ENCODE assay signal across 1 cellular context in genomic region chrX:16771483-16772398, GRCh38.
TF ChIP-seq lines count a peak whose summit lies in the region.

No MANE protein-coding gene starts in this region.

TF ChIP-seq in K562, 482 proteins besides CTCF, POLR2A, EP300 and RAD21 (continued from another document and continues in another):
- 0 out of 2 replicates have a peak, but pooled peaks have one; percentile 41 for TF ChIP-seq THAP7 (CRISPR knock-in tag; IDR thresholded peaks at IDR 0.05)
- TF ChIP-seq THAP12 (CRISPR knock-in tag; IDR thresholded peaks at IDR 0.05): peak; percentile 69; the same call in 1 of the 2 replicates
- TF ChIP-seq ZNF431 (CRISPR knock-in tag; IDR thresholded peaks at IDR 0.05): no peak
- TF ChIP-seq ZNF217 (CRISPR knock-in tag; IDR thresholded peaks at IDR 0.05): no peak
- no peak for TF ChIP-seq ZEB2 (IDR thresholded peaks at IDR 0.05)
- peak; percentile 77; the same call in 1 of the 2 replicates for TF ChIP-seq HLTF (IDR thresholded peaks at IDR 0.05)
- TF ChIP-seq DDX20 (tag; IDR thresholded peaks at IDR 0.05; ENCODE audit: low read depth): no peak
- TF ChIP-seq ZNF551 (CRISPR knock-in tag; IDR thresholded peaks at IDR 0.05): peak; percentile 83
- 0 out of 2 replicates have a peak, but pooled peaks have one; percentile 74 for TF ChIP-seq ZNF586 (CRISPR knock-in tag; conservative IDR thresholded peaks at IDR 0.05)
- peak; percentile 42; the same call in 1 of the 2 replicates for TF ChIP-seq ZHX1 (conservative IDR thresholded peaks at IDR 0.05; ENCODE audit: low read length)
- no peak for TF ChIP-seq SREBF2 (CRISPR knock-in tag; IDR thresholded peaks at IDR 0.05)
- peak; percentile 99 for TF ChIP-seq SMAD1 (IDR thresholded peaks at IDR 0.05; ENCODE audit: low read depth, low read length, partially characterized antibody)
- peak in 1 of 2 experiments; percentile 35 for TF ChIP-seq NCOA2 (IDR thresholded peaks at IDR 0.05; ENCODE audit: partially characterized antibody in 2 of 2)
- TF ChIP-seq ASH1L (IDR thresholded peaks at IDR 0.05; ENCODE audit: borderline replicate concordance, low read depth, partially characterized antibody): peak; percentile 71
- no peak for TF ChIP-seq DMBX1 (CRISPR knock-in tag; IDR thresholded peaks at IDR 0.05; ENCODE audit: borderline replicate concordance)
- TF ChIP-seq SMARCA4 (IDR thresholded peaks at IDR 0.05): no peak; the same call in 1 of the 2 replicates
- 0 out of 2 replicates have a peak, but pooled peaks have one; percentile 25 for TF ChIP-seq GABPA (tag; conservative IDR thresholded peaks at IDR 0.05; ENCODE audit: low read depth)
- peak; percentile 84; the same call in 1 of the 2 replicates for TF ChIP-seq ZNF395 (CRISPR knock-in tag; IDR thresholded peaks at IDR 0.05)
- TF ChIP-seq ZNF436 (CRISPR knock-in tag; IDR thresholded peaks at IDR 0.05): peak; percentile 87
- peak; percentile 84 for TF ChIP-seq TAF1 (IDR thresholded peaks at IDR 0.05; ENCODE audit: control insufficient read depth, extremely low read depth, insufficient read depth, low read length, severe bottlenecking)
- TF ChIP-seq MITF (IDR thresholded peaks at IDR 0.05): 0 out of 2 replicates have a peak, but pooled peaks have one; percentile 52
- TF ChIP-seq ADNP (tag; IDR thresholded peaks at IDR 0.05): no peak; the same call in 1 of the 2 replicates
- peak; percentile 76; the same call in 1 of the 2 replicates for TF ChIP-seq RUNX1 (IDR thresholded peaks at IDR 0.05; ENCODE audit: low read depth)
- peak; percentile 68 for TF ChIP-seq HNRNPL (IDR thresholded peaks at IDR 0.05; ENCODE audit: low read depth, low read length)
- TF ChIP-seq POLR2AphosphoS5 (IDR thresholded peaks at IDR 0.05; ENCODE audit: control insufficient read depth, insufficient read depth, low read depth, low read length): peak; percentile 100
- TF ChIP-seq TRIM28 (IDR thresholded peaks at IDR 0.05): 0 out of 2 replicates have a peak, but pooled peaks have one; percentile 25
- no peak for TF ChIP-seq GMEB1 (CRISPR knock-in tag; IDR thresholded peaks at IDR 0.05)
- TF ChIP-seq GTF2B (IDR thresholded peaks at IDR 0.05; ENCODE audit: extremely low read depth, insufficient read length): peak; percentile 97
- no peak for TF ChIP-seq ELF1 (tag; IDR thresholded peaks at IDR 0.05)
- peak; percentile 56; the same call in 1 of the 2 replicates for TF ChIP-seq ZFX (CRISPR knock-in tag; IDR thresholded peaks at IDR 0.05)
- no peak for TF ChIP-seq ZSCAN29 (IDR thresholded peaks at IDR 0.05)
- no peak for TF ChIP-seq RBBP5 (IDR thresholded peaks at IDR 0.05; ENCODE audit: borderline replicate concordance, insufficient read depth, low read length, poor library complexity, severe bottlenecking)
- 0 out of 2 replicates have a peak, but pooled peaks have one; percentile 34 for TF ChIP-seq DNMT1 (IDR thresholded peaks at IDR 0.05)
- TF ChIP-seq ZNF518B (CRISPR knock-in tag; IDR thresholded peaks at IDR 0.05): 0 out of 2 replicates have a peak, but pooled peaks have one; percentile 26
- TF ChIP-seq EWSR1 (IDR thresholded peaks at IDR 0.05; ENCODE audit: borderline replicate concordance, low read depth, partially characterized antibody): peak; percentile 93
- TF ChIP-seq ZNF184 (CRISPR knock-in tag; IDR thresholded peaks at IDR 0.05): no peak
- peak; percentile 98 for TF ChIP-seq ZNF316 (IDR thresholded peaks at IDR 0.05)
- TF ChIP-seq CBFA2T3 (IDR thresholded peaks at IDR 0.05): peak; percentile 37; the same call in 1 of the 2 replicates
- TF ChIP-seq NCOA4 (IDR thresholded peaks at IDR 0.05; ENCODE audit: partially characterized antibody): peak; percentile 84
- peak; percentile 71 for TF ChIP-seq POLR2G (IDR thresholded peaks at IDR 0.05; ENCODE audit: low read depth, low read length)
- peak; percentile 54 for TF ChIP-seq VEZF1 (CRISPR knock-in tag; IDR thresholded peaks at IDR 0.05)
- TF ChIP-seq SIX5 (IDR thresholded peaks at IDR 0.05; ENCODE audit: borderline replicate concordance in 1 of 2, insufficient read depth in 1 of 2, low read depth in 1 of 2, low read length in 2 of 2): 0 out of 4 replicates have a peak, but pooled peaks of 1 of the 2 experiments have one; percentile 3
- peak; percentile 65 for TF ChIP-seq DEAF1 (CRISPR knock-in tag; IDR thresholded peaks at IDR 0.05)
- TF ChIP-seq MTA3 (IDR thresholded peaks at IDR 0.05; ENCODE audit: borderline replicate concordance): peak; percentile 95; the same call in 1 of the 2 replicates
- TF ChIP-seq DPF2 (IDR thresholded peaks at IDR 0.05): peak; percentile 62
- TF ChIP-seq ZNF174 (CRISPR knock-in tag; IDR thresholded peaks at IDR 0.05): 0 out of 2 replicates have a peak, but pooled peaks have one; percentile 32
- peak; percentile 92 for TF ChIP-seq RFX7 (CRISPR knock-in tag; IDR thresholded peaks at IDR 0.05)
